36 cellular contexts compared by ENCODE assay signal in genomic region chr2:29726976-29727375, GRCh38.
"Had no signal": no experiment of that assay in that cellular context is flagged by ENCODE, and none has a peak within 500 bp of the region (broad histone marks: within the 10 kb centered on the region; RNA-seq: fewer than 3 reads in every experiment).

No MANE protein-coding gene starts in this region.

- H3K36me3 Mint-ChIP-seq: activated CD4-positive, alpha-beta memory T cell treated with anti-CD3 and anti-CD28 coated beads for 36 hours; activated CD8-positive, alpha-beta memory T cell treated with anti-CD3 and anti-CD28 coated beads, Interleukin-2, amount 10 ng/mL, durations not matched to agents 7 days and 5 days; activated naive CD4-positive, alpha-beta T cell treated with anti-CD3 and anti-CD28 coated beads, Interleukin-2, amount 50 U/mL, for 24 hours; activated naive CD8-positive, alpha-beta T cell treated with anti-CD3 and anti-CD28 coated beads for 36 hours had no signal

- H3K27ac ChIP-seq: adrenal gland, body of pancreas, esophagus muscularis mucosa, foreskin keratinocyte, gastrocnemius medialis, heart left ventricle, WERI-Rb-1 had no signal

- H3K36me3 ChIP-seq: adrenal gland, esophagus muscularis mucosa, gastrocnemius medialis, heart left ventricle, WERI-Rb-1 had no signal

- H3K4me3 Mint-ChIP-seq: activated B cell treated with CpG ODN at 0.5 μM for 24 hours; activated CD4-positive, alpha-beta memory T cell treated with anti-CD3 and anti-CD28 coated beads for 36 hours; activated CD8-positive, alpha-beta memory T cell treated with anti-CD3 and anti-CD28 coated beads, Interleukin-2, amount 10 ng/mL, durations not matched to agents 7 days and 5 days; activated CD8-positive, alpha-beta T cell treated with anti-CD3 and anti-CD28 coated beads, Interleukin-2, amount 10 ng/mL, durations not matched to agents 7 days and 5 days; activated naive CD4-positive, alpha-beta T cell treated with anti-CD3 and anti-CD28 coated beads for 36 hours; activated naive CD4-positive, alpha-beta T cell treated with anti-CD3 and anti-CD28 coated beads, Interleukin-2, amount 50 U/mL, for 24 hours; activated naive CD8-positive, alpha-beta T cell treated with anti-CD3 and anti-CD28 coated beads for 36 hours; activated naive CD8-positive, alpha-beta T cell treated with anti-CD3 and anti-CD28 coated beads, Interleukin-2, amount 50 U/mL, for 24 hours; activated T-helper 1 cell treated with anti-CD3 and anti-CD28 coated beads, Interleukin-12 subunit alpha, Interleukin-12 subunit beta, Interleukin-2, Interleukin-4 antibody, amounts not matched to agents 30 ng/mL and 10 ng/mL and 1 ng/mL, durations not matched to agents 14 hours and 24 hours and 36 hours; effector memory CD8-positive, alpha-beta T cell; T-helper 17 cell; T-helper 2 cell treated with Interferon-gamma antibody and Interleukin-4, amounts not matched to agents 5 μg/mL and 100 μg/mL, for 36 hours had no signal

- H3K27me3 ChIP-seq: adrenal gland, body of pancreas, esophagus muscularis mucosa, gastrocnemius medialis, heart left ventricle had no signal

- H3K4me1 Mint-ChIP-seq: activated B cell treated with CpG ODN at 0.5 μM for 24 hours; activated CD8-positive, alpha-beta memory T cell treated with anti-CD3 and anti-CD28 coated beads, Interleukin-2, amount 10 ng/mL, durations not matched to agents 7 days and 5 days; activated naive CD4-positive, alpha-beta T cell treated with anti-CD3 and anti-CD28 coated beads, Interleukin-2, amount 50 U/mL, for 24 hours; activated naive CD8-positive, alpha-beta T cell treated with anti-CD3 and anti-CD28 coated beads, Interleukin-2, amount 50 U/mL, for 24 hours; T-helper 17 cell had no signal

- H3K4me3 ChIP-seq: adrenal gland, body of pancreas, esophagus muscularis mucosa, gastrocnemius medialis, heart left ventricle had no signal

- ATAC-seq: activated CD4-positive, CD25-positive, alpha-beta regulatory T cell treated with anti-CD3 and anti-CD28 coated beads, Interleukin-2, amount 50 U/mL, for 24 hours; activated CD8-positive, alpha-beta memory T cell treated with anti-CD3 and anti-CD28 coated beads, Interleukin-2, amount 10 ng/mL, durations not matched to agents 7 days and 5 days; activated CD8-positive, alpha-beta T cell treated with anti-CD3 and anti-CD28 coated beads, Interleukin-2, amount 10 ng/mL, durations not matched to agents 7 days and 5 days; activated naive CD8-positive, alpha-beta T cell treated with anti-CD3 and anti-CD28 coated beads, Interleukin-2, amount 50 U/mL, for 24 hours; body of pancreas; effector memory CD8-positive, alpha-beta T cell; foreskin keratinocyte; gastrocnemius medialis; heart left ventricle; T-helper 17 cell had no signal

- H3K9me3 Mint-ChIP-seq: activated B cell treated with CpG ODN at 0.5 μM for 24 hours; activated CD4-positive, alpha-beta memory T cell treated with anti-CD3 and anti-CD28 coated beads for 36 hours; activated naive CD4-positive, alpha-beta T cell treated with anti-CD3 and anti-CD28 coated beads for 36 hours; activated naive CD4-positive, alpha-beta T cell treated with anti-CD3 and anti-CD28 coated beads, Interleukin-2, amount 50 U/mL, for 24 hours; activated naive CD8-positive, alpha-beta T cell treated with anti-CD3 and anti-CD28 coated beads for 36 hours; activated naive CD8-positive, alpha-beta T cell treated with anti-CD3 and anti-CD28 coated beads, Interleukin-2, amount 50 U/mL, for 24 hours; activated T-helper 1 cell treated with anti-CD3 and anti-CD28 coated beads, Interleukin-12 subunit alpha, Interleukin-12 subunit beta, Interleukin-2, Interleukin-4 antibody, amounts not matched to agents 30 ng/mL and 10 ng/mL and 1 ng/mL, durations not matched to agents 14 hours and 24 hours and 36 hours; activated T-helper 2 cell treated with anti-CD3 and anti-CD28 coated beads, Interferon-gamma antibody, Interleukin-2, Interleukin-4, amounts not matched to agents 10 μg/mL and 5 μg/mL and 100 μg/mL, durations not matched to agents 14 hours and 24 hours and 36 hours; effector memory CD8-positive, alpha-beta T cell; T-helper 2 cell treated with Interferon-gamma antibody and Interleukin-4, amounts not matched to agents 5 μg/mL and 100 μg/mL, for 36 hours had no signal

- DNase-seq: activated B cell treated with CpG ODN at 0.5 μM for 24 hours; activated CD4-positive, alpha-beta memory T cell treated with anti-CD3 and anti-CD28 coated beads for 36 hours; activated CD4-positive, alpha-beta T cell treated with anti-CD3 and anti-CD28 coated beads for 48 hours; activated CD8-positive, alpha-beta memory T cell treated with anti-CD3 and anti-CD28 coated beads, Interleukin-2, amount 10 ng/mL, durations not matched to agents 7 days and 5 days; activated CD8-positive, alpha-beta memory T cell treated with anti-CD3 and anti-CD28 coated beads, Interleukin-2, amount 50 U/mL, for 4 hours; activated CD8-positive, alpha-beta T cell treated with anti-CD3 and anti-CD28 coated beads, Interleukin-2, amount 10 ng/mL, durations not matched to agents 7 days and 5 days; activated effector memory CD4-positive, alpha-beta T cell treated with anti-CD3 and anti-CD28 coated beads, Interleukin-2, amount 50 U/mL, for 16 hours; activated naive CD4-positive, alpha-beta T cell treated with anti-CD3 and anti-CD28 coated beads for 36 hours; activated naive CD8-positive, alpha-beta T cell treated with anti-CD3 and anti-CD28 coated beads for 36 hours; activated naive CD8-positive, alpha-beta T cell treated with anti-CD3 and anti-CD28 coated beads, Interleukin-2, amount 50 U/mL, for 24 hours; activated T-cell treated with anti-CD3 and anti-CD28 coated beads, Interleukin-2, amount 50 U/mL, for 1 hour; activated T-cell treated with anti-CD3 and anti-CD28 coated beads, Interleukin-2, amount 50 U/mL, for 48 hours; adrenal gland; amygdala; aorta; body of pancreas; caudate nucleus; cortex of kidney; dermis blood vessel endothelial cell; effector CD4-positive, alpha-beta T cell; effector memory CD8-positive, alpha-beta T cell; erythroblast; foreskin keratinocyte; gastrocnemius medialis; glutamatergic neuron; heart left ventricle; T-helper 17 cell; T1000 had no signal

- H3K9me3 ChIP-seq: adrenal gland, body of pancreas, esophagus muscularis mucosa, gastrocnemius medialis, heart left ventricle had no signal

- FAIRE-seq: colon had no signal

- H3K27ac Mint-ChIP-seq: activated B cell treated with CpG ODN at 0.5 μM for 24 hours; activated CD4-positive, alpha-beta memory T cell treated with anti-CD3 and anti-CD28 coated beads for 36 hours; activated CD8-positive, alpha-beta memory T cell treated with anti-CD3 and anti-CD28 coated beads, Interleukin-2, amount 10 ng/mL, durations not matched to agents 7 days and 5 days; activated CD8-positive, alpha-beta T cell treated with anti-CD3 and anti-CD28 coated beads, Interleukin-2, amount 10 ng/mL, durations not matched to agents 7 days and 5 days; activated naive CD4-positive, alpha-beta T cell treated with anti-CD3 and anti-CD28 coated beads for 36 hours; activated naive CD4-positive, alpha-beta T cell treated with anti-CD3 and anti-CD28 coated beads, Interleukin-2, amount 50 U/mL, for 24 hours; activated naive CD8-positive, alpha-beta T cell treated with anti-CD3 and anti-CD28 coated beads for 36 hours; activated naive CD8-positive, alpha-beta T cell treated with anti-CD3 and anti-CD28 coated beads, Interleukin-2, amount 50 U/mL, for 24 hours; activated T-helper 1 cell treated with anti-CD3 and anti-CD28 coated beads, Interleukin-12 subunit alpha, Interleukin-12 subunit beta, Interleukin-2, Interleukin-4 antibody, amounts not matched to agents 30 ng/mL and 10 ng/mL and 1 ng/mL, durations not matched to agents 14 hours and 24 hours and 36 hours; activated T-helper 2 cell treated with anti-CD3 and anti-CD28 coated beads, Interferon-gamma antibody, Interleukin-2, Interleukin-4, amounts not matched to agents 10 μg/mL and 5 μg/mL and 100 μg/mL, durations not matched to agents 14 hours and 24 hours and 36 hours; effector memory CD8-positive, alpha-beta T cell; T-helper 17 cell; T-helper 2 cell treated with Interferon-gamma antibody and Interleukin-4, amounts not matched to agents 5 μg/mL and 100 μg/mL, for 36 hours had no signal

- H3K4me1 ChIP-seq: adrenal gland, esophagus muscularis mucosa, foreskin keratinocyte, gastrocnemius medialis, heart left ventricle had no signal
